ENCODE assay signal across 2 cellular contexts in genomic region chr17:17153071-17153470, GRCh38.
TF ChIP-seq lines count a peak whose summit lies in the region.

No MANE protein-coding gene starts in this region.

TF ChIP-seq in SK-N-SH, 30 proteins besides CTCF, POLR2A, EP300 and RAD21 (continued from another document):
- TF ChIP-seq PBX3 (IDR thresholded peaks at IDR 0.05) (no peak), RXRA (IDR thresholded peaks at IDR 0.05; ENCODE audit: borderline replicate concordance, low read depth) (no peak), NRF1 (IDR thresholded peaks at IDR 0.05; ENCODE audit: low read depth, low read length) (no peak), ELF1 (IDR thresholded peaks at IDR 0.05) (no peak), FOXJ3 (CRISPR knock-in tag; IDR thresholded peaks at IDR 0.05) (no peak), POLR2AphosphoS5 (IDR thresholded peaks at IDR 0.05; ENCODE audit: low read depth, low read length) (no peak), MEF2A (IDR thresholded peaks at IDR 0.05; ENCODE audit: borderline replicate concordance, low read depth) (no peak), RCOR1 (IDR thresholded peaks at IDR 0.05; ENCODE audit: low read length) (no peak), RFX5 (IDR thresholded peaks at IDR 0.05; ENCODE audit: low read length) (no peak), JUND (IDR thresholded peaks at IDR 0.05) (no peak), GATA2 (CRISPR knock-in tag; IDR thresholded peaks at IDR 0.05) (no peak), MAX (IDR thresholded peaks at IDR 0.05; ENCODE audit: low read depth) (no peak), EZH2phosphoT487 (IDR thresholded peaks at IDR 0.05; ENCODE audit: borderline replicate concordance, low read depth) (no peak), MXI1 (IDR thresholded peaks at IDR 0.05; ENCODE audit: low read depth, low read length) (no peak), FOSL2 (IDR thresholded peaks at IDR 0.05; ENCODE audit: borderline replicate concordance, low read depth) (no peak)
TF ChIP-seq in SK-N-SH: peak in this region for 0.

TF ChIP-seq in SK-N-SH treated with all-trans-retinoic acid at 6 μM for 48 hours, 23 proteins besides CTCF, POLR2A, EP300 and RAD21 (continued from another document):
- TF ChIP-seq CREB5 (CRISPR knock-in tag; IDR thresholded peaks at IDR 0.05; ENCODE audit: low read depth) (no peak), RARB (CRISPR knock-in tag; IDR thresholded peaks at IDR 0.05) (no peak), ZC3H10 (CRISPR knock-in tag; IDR thresholded peaks at IDR 0.05) (no peak), BACH2 (CRISPR knock-in tag; IDR thresholded peaks at IDR 0.05; ENCODE audit: borderline replicate concordance) (no peak), GLIS3 (CRISPR knock-in tag; IDR thresholded peaks at IDR 0.05) (no peak), PATZ1 (CRISPR knock-in tag; IDR thresholded peaks at IDR 0.05; ENCODE audit: borderline replicate concordance) (no peak)
